9 cellular contexts compared by ENCODE assay signal in the genomic region with DNA sequence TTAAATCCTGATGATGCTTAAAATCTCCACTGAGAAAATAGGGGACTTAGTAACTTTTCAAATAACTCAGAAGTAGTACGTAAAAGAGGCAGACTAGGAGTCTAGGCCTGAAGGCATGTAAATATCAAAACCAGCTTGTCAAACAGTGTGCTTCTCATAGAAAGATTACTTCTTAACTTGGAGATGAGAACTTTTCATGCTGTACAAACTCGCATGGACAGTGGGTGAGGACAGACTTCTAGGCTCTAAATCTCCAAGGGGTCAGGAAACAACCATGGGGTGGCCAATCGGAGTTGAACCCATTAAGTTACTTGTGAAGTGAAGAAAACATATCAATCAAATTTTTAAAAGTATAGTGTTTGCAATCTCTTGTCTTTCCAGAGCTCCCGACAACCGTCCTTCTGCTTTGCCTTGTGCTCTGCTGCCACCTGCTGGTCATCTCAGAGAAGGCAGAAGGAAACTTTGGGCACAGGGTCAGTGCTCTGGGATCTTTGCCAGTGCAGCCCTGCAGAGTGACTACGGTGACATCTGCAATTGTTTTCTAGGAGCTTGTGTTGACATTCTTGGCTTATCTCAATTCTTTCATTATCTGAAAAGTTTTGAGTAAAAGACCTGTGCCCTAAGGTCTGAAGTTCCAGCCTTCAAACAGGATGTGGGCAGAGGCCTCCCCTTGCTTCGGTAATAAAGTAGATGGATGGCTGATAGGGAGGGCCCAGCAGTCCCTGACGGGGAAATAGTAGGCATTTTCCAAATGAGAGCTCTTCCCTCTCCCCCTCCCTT.
DNase-seq lines count a peak whose midpoint lies in the region; ATAC-seq and TF ChIP-seq lines count a peak whose summit lies in the region.
"Had no signal": no experiment of that assay in that cellular context is flagged by ENCODE, and none has a peak within 500 bp of the region (broad histone marks: within the 10 kb centered on the region; RNA-seq: fewer than 3 reads in every experiment).

No MANE protein-coding gene starts in this region.

- H3K27ac ChIP-seq in CD8-positive, alpha-beta T cell (ENCODE audit: low read depth, low read length) = no peak overlapping the region
- H3K27ac ChIP-seq in HL-60 (replicated peaks) = no peak overlapping the region

- intact Hi-C loops in CD8-positive, alpha-beta T cell (cut with DNase I, micrococcal nuclease) = loop anchor here (1.0 to 10.0 kb wide), 12 partner anchors 256 to 1419 kb away; no protein-coding TSS in a partner anchor

- DNase-seq in CD8-positive, alpha-beta T cell = peak; percentile 51 to 87 (median 74)
- DNase-seq in HL-60 (ENCODE audit: low read depth in 1 of 2, low spot score in 1 of 2) (peak; percentile 38 to 67), NOMO-1 treated with dmso at 0.1 percent for 144 hours (lab: John Stamatoyannopoulos, UW; ENCODE audit: unreplicated experiment) (peak; percentile 49), epithelial cell of proximal tubule (ENCODE audit: low read depth) (no peak)
- DNase-seq in activated CD8-positive, alpha-beta memory T cell treated with anti-CD3 and anti-CD28 coated beads, Interleukin-2, amount 50 U/mL, for 24 hours (ENCODE audit: extremely low read depth) = peak; percentile 51
- DNase-seq in stimulated activated CD8-positive, alpha-beta memory T cell treated with anti-CD3 and anti-CD28 coated beads, Interleukin-4, amount 100 ng/mL, for 48 hours = peak; percentile 92

- H3K27me3 ChIP-seq in CD8-positive, alpha-beta T cell (ENCODE audit: insufficient read depth, low read length) = no peaks in the 10 kb centered on the region
- no peaks in the 10 kb centered on the region for H3K27me3 ChIP-seq in HL-60 (ENCODE audit: insufficient read depth, poor library complexity, severe bottlenecking)
- H3K27me3 ChIP-seq in mucosa of stomach (ENCODE audit: control insufficient read depth, insufficient read depth, low read length) = no peaks in the 10 kb centered on the region

- peak; percentile 99 for TF ChIP-seq CTCF in CD8-positive, alpha-beta T cell (IDR thresholded peaks at IDR 0.05)
- TF ChIP-seq CTCF in HL-60 (IDR thresholded peaks at IDR 0.05; ENCODE audit: insufficient read depth, low read length) (peak; percentile 81), epithelial cell of proximal tubule (conservative IDR thresholded peaks at IDR 0.05; ENCODE audit: low read depth, low read length) (peak; percentile 80)

- no peak overlapping the region for H3K4me3 ChIP-seq in CD8-positive, alpha-beta T cell (ENCODE audit: low read depth, low read length)
- H3K4me3 ChIP-seq in HL-60 (replicated peaks; ENCODE audit: insufficient read depth, low read length) (no peak overlapping the region), epithelial cell of proximal tubule (ENCODE audit: low read depth, low read length) (no peak overlapping the region), mucosa of stomach (ENCODE audit: low read length) (no peak overlapping the region)

- CTCF ChIA-PET in CD8-positive, alpha-beta T cell (lab: Charles Lee) = interaction anchor here (0.8 to 3.2 kb wide), 31 partner anchors 9 to 641 kb away, joined by 3 to 31 read pairs (median 5); no protein-coding TSS in a partner anchor

- POLR2A ChIA-PET in CD8-positive, alpha-beta T cell (lab: Charles Lee) = no interaction called here

- no peaks in the 10 kb centered on the region for H3K9me3 Mint-ChIP-seq in CD8-positive, alpha-beta T cell
- H3K9me3 Mint-ChIP-seq: activated naive CD4-positive, alpha-beta T cell treated with anti-CD3 and anti-CD28 coated beads, Interleukin-2, amount 50 U/mL, for 24 hours had no signal

- H3K9ac ChIP-seq in mucosa of stomach (ENCODE audit: low read length) = peak overlapping the region; percentile 11

- H3K27me3 Mint-ChIP-seq in CD8-positive, alpha-beta T cell (ENCODE audit: low read depth) = peaks cover 19% of the 10 kb centered on the region

- ATAC-seq in CD8-positive, alpha-beta T cell = peak; percentile 74
- peak; percentile 97 for ATAC-seq in GM19452 (IDR thresholded peaks at IDR 0.05; ENCODE audit: unreplicated experiment)

- H3K27ac Mint-ChIP-seq in CD8-positive, alpha-beta T cell = no peak overlapping the region
- H3K27ac Mint-ChIP-seq: activated naive CD4-positive, alpha-beta T cell treated with anti-CD3 and anti-CD28 coated beads, Interleukin-2, amount 50 U/mL, for 24 hours had no signal

- H3K36me3 ChIP-seq in CD8-positive, alpha-beta T cell (ENCODE audit: insufficient read depth, low read length) = no peaks in the 10 kb centered on the region
- no peaks in the 10 kb centered on the region for H3K36me3 ChIP-seq in mucosa of stomach (ENCODE audit: control insufficient read depth, insufficient read depth, low read length)

- no peaks in the 10 kb centered on the region for H3K36me3 Mint-ChIP-seq in CD8-positive, alpha-beta T cell
- H3K36me3 Mint-ChIP-seq: activated naive CD4-positive, alpha-beta T cell treated with anti-CD3 and anti-CD28 coated beads, Interleukin-2, amount 50 U/mL, for 24 hours had no signal

- peaks cover 8% of the 10 kb centered on the region for H3K4me1 ChIP-seq in CD8-positive, alpha-beta T cell (ENCODE audit: insufficient read depth, low read length)
- H3K4me1 ChIP-seq in mucosa of stomach (ENCODE audit: control insufficient read depth, insufficient read depth, low read length) = peaks cover 8% of the 10 kb centered on the region

- H3K9me3 ChIP-seq in CD8-positive, alpha-beta T cell (ENCODE audit: low read length) = no peaks in the 10 kb centered on the region
- H3K9me3 ChIP-seq in mucosa of stomach (ENCODE audit: control insufficient read depth, low read length) = no peaks in the 10 kb centered on the region

- H3K4me1 Mint-ChIP-seq in CD8-positive, alpha-beta T cell (ENCODE audit: low read depth) = peaks cover 4% of the 10 kb centered on the region
- H3K4me1 Mint-ChIP-seq: activated naive CD4-positive, alpha-beta T cell treated with anti-CD3 and anti-CD28 coated beads, Interleukin-2, amount 50 U/mL, for 24 hours had no signal

- no peak overlapping the region for H3K4me3 Mint-ChIP-seq in CD8-positive, alpha-beta T cell
- H3K4me3 Mint-ChIP-seq: activated naive CD4-positive, alpha-beta T cell treated with anti-CD3 and anti-CD28 coated beads, Interleukin-2, amount 50 U/mL, for 24 hours had no signal
